9 cellular contexts compared by ENCODE assay signal in the genomic region with DNA sequence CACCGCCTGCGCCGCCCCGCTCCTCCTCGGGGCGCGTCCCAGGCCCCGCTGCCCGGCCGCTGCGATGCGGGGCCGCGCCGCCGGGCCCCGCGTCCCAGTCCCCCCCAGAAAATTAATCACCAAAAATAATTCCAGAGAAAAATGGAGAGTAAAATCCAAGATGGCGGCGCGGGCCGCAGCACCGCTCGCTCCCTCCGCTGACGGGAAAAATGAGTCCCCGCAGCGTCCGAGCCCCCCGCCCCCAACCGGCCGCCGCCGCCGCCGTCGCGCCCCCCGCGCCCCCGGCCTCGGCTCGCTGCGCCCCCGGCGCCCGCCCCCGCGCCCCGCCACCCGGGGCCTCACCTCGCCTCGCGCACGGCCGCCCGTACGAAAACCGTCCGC. TPM values are rescaled to one million over a fixed set of nuclear protein-coding genes. Genes with fewer than 3 reads are reported as not detected.
DNase-seq lines count a peak whose midpoint lies in the region; ATAC-seq, FAIRE-seq and TF ChIP-seq lines count a peak whose summit lies in the region.
"Had no signal": no experiment of that assay in that cellular context is flagged by ENCODE, and none has a peak within 500 bp of the region (broad histone marks: within the 10 kb centered on the region; RNA-seq: fewer than 3 reads in every experiment).

A gene (minus strand): TSS at position 162 of the 381 bp plus-strand sequence. CDS start 23,220 bp downstream, outside the sequence.

- H3K27ac ChIP-seq in SK-N-SH (ENCODE audit: low read depth in 2 of 2, low read length in 1 of 2) (peak within 1 kb of the TSS; percentile 88 to 97), HUES64 (ENCODE audit: low read depth, low read length) (peak within 1 kb of the TSS; percentile 99)

- peaks cover 9% of the 10 kb centered on the region for H3K27me3 Mint-ChIP-seq in WTC11 (ENCODE audit: low read depth)

- peak within 1 kb of the TSS; percentile 85 for H2AFZ ChIP-seq in SK-N-SH (ENCODE audit: low read depth)

- H3K4me3 ChIP-seq in SK-N-SH (ENCODE audit: low read depth in 2 of 2, low read length in 1 of 2) (peak within 1 kb of the TSS; percentile 96 to 99), HUES64 (ENCODE audit: low read length) (peak within 1 kb of the TSS; percentile 94)

- DNase-seq in SK-N-SH (peak; percentile 78), WTC11 (ENCODE audit: low spot score) (peak; percentile 61), mesenteric fat pad (ENCODE audit: low spot score) (no peak), RCC 7860 (ENCODE audit: low spot score) (no peak)
- DNase-seq in effector CD4-positive, alpha-beta T cell: peak; percentile 27
- DNase-seq in stimulated activated CD8-positive, alpha-beta memory T cell treated with anti-CD3 and anti-CD28 coated beads, Interleukin-4, amount 100 ng/mL, for 48 hours: peak; percentile 75

- WGBS in SK-N-SH (ENCODE audit: low lambda C conversion rate): 0% methylated on average over 12 of the region's 60 CpGs
- under 1% methylated on average over 60 of the region's 60 CpGs for WGBS in HUES64

- H3K9me3 ChIP-seq in SK-N-SH (no peaks in the 10 kb centered on the region), HUES64 (ENCODE audit: insufficient read depth, low read depth, low read length) (no peaks in the 10 kb centered on the region)

- H3K4me2 ChIP-seq in SK-N-SH: peak within 1 kb of the TSS; percentile 90

- H3K27me3 ChIP-seq in SK-N-SH (ENCODE audit: insufficient read depth) (no peaks in the 10 kb centered on the region; the same call in 1 of the 2 replicates), HUES64 (ENCODE audit: insufficient read depth, low read length) (peaks cover 4% of the 10 kb centered on the region; the same call in 1 of the 2 replicates)

- no peak for FAIRE-seq in RCC 7860 (lab: Jason Lieb, UNC)
- FAIRE-seq: GM18507 had no signal

- H3K9ac ChIP-seq in SK-N-SH (peak within 1 kb of the TSS; percentile 93), HUES64 (ENCODE audit: low read depth, low read length) (peak within 1 kb of the TSS; percentile 99)

- H3K79me2 ChIP-seq in SK-N-SH (ENCODE audit: insufficient read depth): peaks cover 46% of the 10 kb centered on the region

- no peak for ATAC-seq in SK-N-SH treated with all-trans-retinoic acid at 6 μM for 48 hours
- no peak for ATAC-seq in WTC11

- peaks cover 48% of the 10 kb centered on the region for H3K4me1 Mint-ChIP-seq in WTC11

- peak within 1 kb of the TSS; percentile 99 for H3K4me3 Mint-ChIP-seq in WTC11

- H3K4me1 ChIP-seq in SK-N-SH (ENCODE audit: control insufficient read depth in 1 of 2, insufficient read depth in 2 of 2, low read depth in 1 of 2, low read length in 1 of 2): peaks cover 11 to 27% of the 10 kb centered on the region in 2 experiments; a peak in 3 of 4 replicates
- H3K4me1 ChIP-seq in HUES64 (ENCODE audit: insufficient read depth, low read length): peaks cover 14% of the 10 kb centered on the region; the same call in 1 of the 2 replicates

- no peaks in the 10 kb centered on the region for H3K9me3 Mint-ChIP-seq in WTC11

- POLR2A ChIA-PET in SK-N-SH (lab: Yijun Ruan, JAX) (no interaction called here), WTC11 (lab: Charles Lee) (interaction anchor here (1.0 kb wide), 1 partner anchor 59 kb away, joined by 3 read pairs; a partner anchor contains a TSS)

- no peak for TF ChIP-seq CTCF in SK-N-SH (IDR thresholded peaks at IDR 0.05)
- TF ChIP-seq CTCF in WTC11 (IDR thresholded peaks at IDR 0.05): no peak

- no peaks in the 10 kb centered on the region for H3K9me2 ChIP-seq in SK-N-SH

- peaks cover 44% of the 10 kb centered on the region for H4K20me1 ChIP-seq in SK-N-SH (ENCODE audit: insufficient read depth)

- peak within 1 kb of the TSS; percentile 99 for H3K27ac Mint-ChIP-seq in WTC11

- H3K36me3 ChIP-seq in SK-N-SH (replicated peaks in 1 of 2; ENCODE audit: control insufficient read depth in 1 of 2, insufficient read depth in 2 of 2, low read length in 1 of 2) (no peaks in the 10 kb centered on the region), HUES64 (ENCODE audit: insufficient read depth, low read length) (no peaks in the 10 kb centered on the region)

- peaks cover 9% of the 10 kb centered on the region for H3F3A ChIP-seq in SK-N-SH (replicated peaks; ENCODE audit: insufficient read depth)

- no peak for TF ChIP-seq RAD21 in SK-N-SH (IDR thresholded peaks at IDR 0.05; ENCODE audit: low read length)

- H3K36me3 Mint-ChIP-seq in WTC11: no peaks in the 10 kb centered on the region

- CTCF ChIA-PET in SK-N-SH (lab: Yijun Ruan, JAX) (interaction anchor here (0.9 to 2.4 kb wide), 2 partner anchors 9 to 15 kb away, joined by 4 to 8 read pairs; no protein-coding TSS in a partner anchor), WTC11 (lab: Charles Lee) (no interaction called here)

- no peak for TF ChIP-seq EP300 in SK-N-SH (IDR thresholded peaks at IDR 0.05; ENCODE audit: borderline replicate concordance in 1 of 2, low read depth in 1 of 2, low read length in 1 of 2)

TF ChIP-seq in SK-N-SH, 30 proteins besides CTCF, POLR2A, EP300 and RAD21 (continues in another document):
- TF ChIP-seq, protein P1, sequence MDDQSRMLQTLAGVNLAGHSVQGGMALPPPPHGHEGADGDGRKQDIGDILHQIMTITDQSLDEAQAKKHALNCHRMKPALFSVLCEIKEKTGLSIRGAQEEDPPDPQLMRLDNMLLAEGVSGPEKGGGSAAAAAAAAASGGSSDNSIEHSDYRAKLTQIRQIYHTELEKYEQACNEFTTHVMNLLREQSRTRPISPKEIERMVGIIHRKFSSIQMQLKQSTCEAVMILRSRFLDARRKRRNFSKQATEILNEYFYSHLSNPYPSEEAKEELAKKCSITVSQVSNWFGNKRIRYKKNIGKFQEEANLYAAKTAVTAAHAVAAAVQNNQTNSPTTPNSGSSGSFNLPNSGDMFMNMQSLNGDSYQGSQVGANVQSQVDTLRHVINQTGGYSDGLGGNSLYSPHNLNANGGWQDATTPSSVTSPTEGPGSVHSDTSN (IDR thresholded peaks at IDR 0.05): peak; percentile 84
- TF ChIP-seq GABPA (IDR thresholded peaks at IDR 0.05; ENCODE audit: low read depth): no peak
- TF ChIP-seq SMC3 (IDR thresholded peaks at IDR 0.05; ENCODE audit: low read depth, low read length): no peak
- no peak for TF ChIP-seq RXRA (IDR thresholded peaks at IDR 0.05; ENCODE audit: borderline replicate concordance, low read depth)
- TF ChIP-seq, protein P2, sequence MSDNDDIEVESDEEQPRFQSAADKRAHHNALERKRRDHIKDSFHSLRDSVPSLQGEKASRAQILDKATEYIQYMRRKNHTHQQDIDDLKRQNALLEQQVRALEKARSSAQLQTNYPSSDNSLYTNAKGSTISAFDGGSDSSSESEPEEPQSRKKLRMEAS (IDR thresholded peaks at IDR 0.05; ENCODE audit: low read depth): 0 out of 2 replicates have a peak, but pooled peaks have one; percentile 39
- TF ChIP-seq YY1 (IDR thresholded peaks at IDR 0.05; ENCODE audit: low read depth): peak; percentile 92

TF ChIP-seq in SK-N-SH treated with all-trans-retinoic acid at 6 μM for 48 hours, 23 proteins besides CTCF, POLR2A, EP300 and RAD21 (continues in another document):
- no peak for TF ChIP-seq ZC3H10 (CRISPR knock-in tag; IDR thresholded peaks at IDR 0.05)
- no peak for TF ChIP-seq GLIS3 (CRISPR knock-in tag; IDR thresholded peaks at IDR 0.05)
- TF ChIP-seq ZNF70 (CRISPR knock-in tag; IDR thresholded peaks at IDR 0.05): no peak
- no peak for TF ChIP-seq BACH2 (CRISPR knock-in tag; IDR thresholded peaks at IDR 0.05; ENCODE audit: borderline replicate concordance)
- TF ChIP-seq ISL1 (CRISPR knock-in tag; IDR thresholded peaks at IDR 0.05): no peak
- TF ChIP-seq, protein P3, sequence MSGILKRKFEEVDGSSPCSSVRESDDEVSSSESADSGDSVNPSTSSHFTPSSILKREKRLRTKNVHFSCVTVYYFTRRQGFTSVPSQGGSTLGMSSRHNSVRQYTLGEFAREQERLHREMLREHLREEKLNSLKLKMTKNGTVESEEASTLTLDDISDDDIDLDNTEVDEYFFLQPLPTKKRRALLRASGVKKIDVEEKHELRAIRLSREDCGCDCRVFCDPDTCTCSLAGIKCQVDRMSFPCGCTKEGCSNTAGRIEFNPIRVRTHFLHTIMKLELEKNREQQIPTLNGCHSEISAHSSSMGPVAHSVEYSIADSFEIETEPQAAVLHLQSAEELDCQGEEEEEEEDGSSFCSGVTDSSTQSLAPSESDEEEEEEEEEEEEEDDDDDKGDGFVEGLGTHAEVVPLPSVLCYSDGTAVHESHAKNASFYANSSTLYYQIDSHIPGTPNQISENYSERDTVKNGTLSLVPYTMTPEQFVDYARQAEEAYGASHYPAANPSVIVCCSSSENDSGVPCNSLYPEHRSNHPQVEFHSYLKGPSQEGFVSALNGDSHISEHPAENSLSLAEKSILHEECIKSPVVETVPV (CRISPR knock-in tag; IDR thresholded peaks at IDR 0.05): no peak
- no peak for TF ChIP-seq ARNTL (CRISPR knock-in tag; IDR thresholded peaks at IDR 0.05; ENCODE audit: borderline replicate concordance, low read depth)
- TF ChIP-seq CSDC2 (CRISPR knock-in tag; IDR thresholded peaks at IDR 0.05): no peak

TF ChIP-seq in WTC11, 78 proteins besides CTCF, POLR2A, EP300 and RAD21 (continues in another document):
- no peak for TF ChIP-seq TCF7 (CRISPR knock-in tag; IDR thresholded peaks at IDR 0.05; ENCODE audit: low read depth)
- TF ChIP-seq, protein P4, sequence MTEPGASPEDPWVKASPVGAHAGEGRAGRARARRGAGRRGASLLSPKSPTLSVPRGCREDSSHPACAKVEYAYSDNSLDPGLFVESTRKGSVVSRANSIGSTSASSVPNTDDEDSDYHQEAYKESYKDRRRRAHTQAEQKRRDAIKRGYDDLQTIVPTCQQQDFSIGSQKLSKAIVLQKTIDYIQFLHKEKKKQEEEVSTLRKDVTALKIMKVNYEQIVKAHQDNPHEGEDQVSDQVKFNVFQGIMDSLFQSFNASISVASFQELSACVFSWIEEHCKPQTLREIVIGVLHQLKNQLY (CRISPR knock-in tag; IDR thresholded peaks at IDR 0.05): no peak
- TF ChIP-seq, protein P5, sequence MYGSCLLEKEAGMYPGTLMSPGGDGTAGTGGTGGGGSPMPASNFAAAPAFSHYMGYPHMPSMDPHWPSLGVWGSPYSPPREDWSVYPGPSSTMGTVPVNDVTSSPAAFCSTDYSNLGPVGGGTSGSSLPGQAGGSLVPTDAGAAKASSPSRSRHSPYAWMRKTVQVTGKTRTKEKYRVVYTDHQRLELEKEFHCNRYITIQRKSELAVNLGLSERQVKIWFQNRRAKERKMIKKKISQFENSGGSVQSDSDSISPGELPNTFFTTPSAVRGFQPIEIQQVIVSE (CRISPR knock-in tag; IDR thresholded peaks at IDR 0.05; ENCODE audit: borderline replicate concordance): no peak
- TF ChIP-seq ZNF671 (CRISPR knock-in tag; IDR thresholded peaks at IDR 0.05): no peak
- no peak for TF ChIP-seq NFE2L1 (CRISPR knock-in tag; IDR thresholded peaks at IDR 0.05)
- TF ChIP-seq, protein P2 (CRISPR knock-in tag; IDR thresholded peaks at IDR 0.05): no peak

RNA-seq across cellular contexts. Expression of the gene that starts here (rescaled TPM):
- 8.4 and 10.4 TPM in 2 replicates for polyA plus RNA-seq in SK-N-SH (2012; rRNA removed)
- polyA plus RNA-seq in SK-N-SH (2012; cell fraction: cytosol; rRNA removed): 10.5 and 11.5 TPM in 2 replicates
- 18.0 and 20.8 TPM in 2 replicates for polyA plus RNA-seq in SK-N-SH (2012; cell fraction: nucleus; rRNA removed)
- polyA plus RNA-seq in HUES64 (2013, experiment 1 of 2): 28.8 TPM
- 33.5 TPM for polyA plus RNA-seq in HUES64 (2013, experiment 2 of 2)
- total RNA-seq in WTC11 (2021) (39.3 to 43.8 TPM (median 39.8 TPM) in 3 replicates), mesenteric fat pad (29.4 TPM)

Comparison
In these comparisons a context has a peak if more than half of its experiments do, and no peak if none do; other contexts are left out.
1. DNase-seq: peak in SK-N-SH (single experiment), WTC11 (single experiment), effector CD4-positive, alpha-beta T cell (single experiment) and stimulated activated CD8-positive, alpha-beta memory T cell treated with anti-CD3 and anti-CD28 coated beads, Interleukin-4, amount 100 ng/mL, for 48 hours (single experiment); none in mesenteric fat pad (single experiment) and RCC 7860 (single experiment).